In genomic region chr2:15937105-15937881, GRCh38 we compare ENCODE assay signal across 32 cellular contexts. TPM values are rescaled to one million over a fixed set of nuclear protein-coding genes. Genes with fewer than 3 reads are reported as not detected.
"Had no signal": no experiment of that assay in that cellular context is flagged by ENCODE, and none has a peak within 500 bp of the region (broad histone marks: within the 10 kb centered on the region; RNA-seq: fewer than 3 reads in every experiment).

No MANE protein-coding gene starts in this region.

- H3K4me3 Mint-ChIP-seq: natural killer cell treated with Interleukin-12 subunit alpha and Interleukin-12 subunit beta and Interleukin-15 and Interleukin-18, amount 100 ng/mL, for 72 hours; nephron progenitor cell; neural progenitor cell; stimulated activated effector memory CD8-positive, alpha-beta T cell treated with anti-CD3 and anti-CD28 coated beads, Interleukin-12 subunit alpha, Interleukin-12 subunit beta, amount 100 ng/mL, for 72 hours; stimulated activated naive B cell treated with anti-CD40 and anti-IgM and Interleukin-4, amounts not matched to agents 10 μg/mL and 1 μg/mL and 100 μg/mL, for 72 hours; stimulated activated naive CD8-positive, alpha-beta T cell treated with anti-CD3 and anti-CD28 coated beads, Interleukin-15, Interleukin-2, amounts not matched to agents 100 ng/mL and 50 ng/mL, for 24 hours had no signal

- H3K4me3 ChIP-seq: neural progenitor cell, ovary, psoas muscle, right lobe of liver, sigmoid colon, stomach, thoracic aorta, thyroid gland, tibial nerve, upper lobe of left lung, vagina had no signal

- H3K9ac ChIP-seq: neural progenitor cell, parathyroid adenoma had no signal

- H3K27ac ChIP-seq: neural progenitor cell, ovary, parathyroid adenoma, psoas muscle, right lobe of liver, sigmoid colon, stomach, thoracic aorta, thyroid gland, tibial nerve, upper lobe of left lung, vagina had no signal

- ATAC-seq: natural killer cell treated with Interleukin-12 subunit alpha and Interleukin-12 subunit beta and Interleukin-15 and Interleukin-18, amount 100 ng/mL, for 72 hours; psoas muscle; right cardiac atrium; stimulated activated effector memory CD8-positive, alpha-beta T cell treated with anti-CD3 and anti-CD28 coated beads, Interleukin-12 subunit alpha, Interleukin-12 subunit beta, amount 100 ng/mL, for 72 hours; stimulated activated naive B cell treated with anti-CD40 and anti-IgM and Interleukin-4, amounts not matched to agents 10 μg/mL and 1 μg/mL and 100 μg/mL, for 72 hours had no signal

- H2AFZ ChIP-seq: neural progenitor cell, parathyroid adenoma had no signal

- H3K27ac Mint-ChIP-seq: natural killer cell treated with Interleukin-12 subunit alpha and Interleukin-12 subunit beta and Interleukin-15 and Interleukin-18, amount 100 ng/mL, for 72 hours; nephron progenitor cell; neural progenitor cell; progenitor cell of endocrine pancreas; stimulated activated effector memory CD8-positive, alpha-beta T cell treated with anti-CD3 and anti-CD28 coated beads, Interleukin-12 subunit alpha, Interleukin-12 subunit beta, amount 100 ng/mL, for 72 hours; stimulated activated naive B cell treated with anti-CD40 and anti-IgM and Interleukin-4, amounts not matched to agents 10 μg/mL and 1 μg/mL and 100 μg/mL, for 72 hours; stimulated activated naive CD8-positive, alpha-beta T cell treated with anti-CD3 and anti-CD28 coated beads, Interleukin-15, Interleukin-2, amounts not matched to agents 100 ng/mL and 50 ng/mL, for 24 hours had no signal

- H3K4me2 ChIP-seq: neural progenitor cell had no signal

- H3K79me2 ChIP-seq: parathyroid adenoma had no signal

- DNase-seq: nephron progenitor cell; occipital lobe; ovary; posterior cingulate gyrus; psoas muscle; right cardiac atrium; right lobe of liver; sigmoid colon; small intestine; stimulated activated CD4-positive, alpha-beta T cell treated with anti-CD3 and anti-CD28 coated beads, Interleukin-15, amount 100 ng/mL, for 24 hours; stimulated activated CD4-positive, alpha-beta T cell treated with anti-CD3 and anti-CD28 coated beads, Interleukin-2, amount 100 ng/mL, for 24 hours; stimulated activated CD4-positive, alpha-beta T cell treated with anti-CD3 and anti-CD28 coated beads, Interleukin-2, amount 100 ng/mL, for 48 hours; stimulated activated CD4-positive, alpha-beta T cell treated with anti-CD3 and anti-CD28 coated beads, Interleukin-4, amount 100 ng/mL, for 24 hours; stimulated activated naive B cell treated with anti-CD40 and anti-IgM and Interleukin-4, amounts not matched to agents 10 μg/mL and 1 μg/mL and 100 μg/mL, for 72 hours; stimulated activated naive CD4-positive, alpha-beta T cell treated with Interleukin-2 at 50 U/mL for 16 hours; stomach; trophoblast cell; upper lobe of left lung had no signal

- H3K36me3 ChIP-seq: neural progenitor cell, ovary, right lobe of liver, sigmoid colon, stomach, thoracic aorta, thyroid gland, tibial nerve, upper lobe of left lung, vagina had no signal

- H3K36me3 Mint-ChIP-seq: natural killer cell treated with Interleukin-12 subunit alpha and Interleukin-12 subunit beta and Interleukin-15 and Interleukin-18, amount 100 ng/mL, for 72 hours; neural progenitor cell; stimulated activated effector memory CD8-positive, alpha-beta T cell treated with anti-CD3 and anti-CD28 coated beads, Interleukin-12 subunit alpha, Interleukin-12 subunit beta, amount 100 ng/mL, for 72 hours; stimulated activated naive B cell treated with anti-CD40 and anti-IgM and Interleukin-4, amounts not matched to agents 10 μg/mL and 1 μg/mL and 100 μg/mL, for 72 hours had no signal

- FAIRE-seq: small intestine, urothelium cell line had no signal

- H3K9me3 ChIP-seq: ovary, psoas muscle, right lobe of liver, sigmoid colon, stomach, thoracic aorta, thyroid gland, tibial nerve, upper lobe of left lung, vagina had no signal

- H3K27me3 ChIP-seq: neural progenitor cell, ovary, thyroid gland, vagina had no signal

- H3K9me3 Mint-ChIP-seq: natural killer cell treated with Interleukin-12 subunit alpha and Interleukin-12 subunit beta and Interleukin-15 and Interleukin-18, amount 100 ng/mL, for 72 hours; stimulated activated effector memory CD8-positive, alpha-beta T cell treated with anti-CD3 and anti-CD28 coated beads, Interleukin-12 subunit alpha, Interleukin-12 subunit beta, amount 100 ng/mL, for 72 hours; stimulated activated naive B cell treated with anti-CD40 and anti-IgM and Interleukin-4, amounts not matched to agents 10 μg/mL and 1 μg/mL and 100 μg/mL, for 72 hours; stimulated activated naive CD8-positive, alpha-beta T cell treated with anti-CD3 and anti-CD28 coated beads, Interleukin-15, Interleukin-2, amounts not matched to agents 100 ng/mL and 50 ng/mL, for 24 hours had no signal

RNA-seq across cellular contexts. Expression of gene MYCN, which starts 3.1 kb away (rescaled TPM):
- total RNA-seq: natural killer cell treated with Interleukin-12 subunit alpha and Interleukin-12 subunit beta and Interleukin-15 and Interleukin-18, amount 100 ng/mL, for 72 hours; osteoblast; renal cortical epithelial cell; subcutaneous adipose tissue had no signal
